Comparison of ENCODE assay signal across 3 cellular contexts in genomic region chr2:204292439-204292838, GRCh38.
A peak's percentile ranks its signal among the peaks of the same experiment; 100 is the strongest.
TF ChIP-seq lines count a peak whose summit lies in the region.

No MANE protein-coding gene starts in this region.

TF ChIP-seq in HCT116, 20 proteins besides CTCF, POLR2A, EP300 and RAD21:
- TF ChIP-seq ZFX (IDR thresholded peaks at IDR 0.05) (no peak), YY1 (IDR thresholded peaks at IDR 0.05; ENCODE audit: extremely low read depth, insufficient replicate concordance, low read depth, low read length) (peak; percentile 73)
TF ChIP-seq in HCT116: peak in this region for 1.

TF ChIP-seq in K562, 482 proteins besides CTCF, POLR2A, EP300 and RAD21:
- no peak for TF ChIP-seq ZNF232 (CRISPR knock-in tag; IDR thresholded peaks at IDR 0.05)
- no peak for TF ChIP-seq RHOXF2B (CRISPR knock-in tag; conservative IDR thresholded peaks at IDR 0.05)
- TF ChIP-seq, protein P1, sequence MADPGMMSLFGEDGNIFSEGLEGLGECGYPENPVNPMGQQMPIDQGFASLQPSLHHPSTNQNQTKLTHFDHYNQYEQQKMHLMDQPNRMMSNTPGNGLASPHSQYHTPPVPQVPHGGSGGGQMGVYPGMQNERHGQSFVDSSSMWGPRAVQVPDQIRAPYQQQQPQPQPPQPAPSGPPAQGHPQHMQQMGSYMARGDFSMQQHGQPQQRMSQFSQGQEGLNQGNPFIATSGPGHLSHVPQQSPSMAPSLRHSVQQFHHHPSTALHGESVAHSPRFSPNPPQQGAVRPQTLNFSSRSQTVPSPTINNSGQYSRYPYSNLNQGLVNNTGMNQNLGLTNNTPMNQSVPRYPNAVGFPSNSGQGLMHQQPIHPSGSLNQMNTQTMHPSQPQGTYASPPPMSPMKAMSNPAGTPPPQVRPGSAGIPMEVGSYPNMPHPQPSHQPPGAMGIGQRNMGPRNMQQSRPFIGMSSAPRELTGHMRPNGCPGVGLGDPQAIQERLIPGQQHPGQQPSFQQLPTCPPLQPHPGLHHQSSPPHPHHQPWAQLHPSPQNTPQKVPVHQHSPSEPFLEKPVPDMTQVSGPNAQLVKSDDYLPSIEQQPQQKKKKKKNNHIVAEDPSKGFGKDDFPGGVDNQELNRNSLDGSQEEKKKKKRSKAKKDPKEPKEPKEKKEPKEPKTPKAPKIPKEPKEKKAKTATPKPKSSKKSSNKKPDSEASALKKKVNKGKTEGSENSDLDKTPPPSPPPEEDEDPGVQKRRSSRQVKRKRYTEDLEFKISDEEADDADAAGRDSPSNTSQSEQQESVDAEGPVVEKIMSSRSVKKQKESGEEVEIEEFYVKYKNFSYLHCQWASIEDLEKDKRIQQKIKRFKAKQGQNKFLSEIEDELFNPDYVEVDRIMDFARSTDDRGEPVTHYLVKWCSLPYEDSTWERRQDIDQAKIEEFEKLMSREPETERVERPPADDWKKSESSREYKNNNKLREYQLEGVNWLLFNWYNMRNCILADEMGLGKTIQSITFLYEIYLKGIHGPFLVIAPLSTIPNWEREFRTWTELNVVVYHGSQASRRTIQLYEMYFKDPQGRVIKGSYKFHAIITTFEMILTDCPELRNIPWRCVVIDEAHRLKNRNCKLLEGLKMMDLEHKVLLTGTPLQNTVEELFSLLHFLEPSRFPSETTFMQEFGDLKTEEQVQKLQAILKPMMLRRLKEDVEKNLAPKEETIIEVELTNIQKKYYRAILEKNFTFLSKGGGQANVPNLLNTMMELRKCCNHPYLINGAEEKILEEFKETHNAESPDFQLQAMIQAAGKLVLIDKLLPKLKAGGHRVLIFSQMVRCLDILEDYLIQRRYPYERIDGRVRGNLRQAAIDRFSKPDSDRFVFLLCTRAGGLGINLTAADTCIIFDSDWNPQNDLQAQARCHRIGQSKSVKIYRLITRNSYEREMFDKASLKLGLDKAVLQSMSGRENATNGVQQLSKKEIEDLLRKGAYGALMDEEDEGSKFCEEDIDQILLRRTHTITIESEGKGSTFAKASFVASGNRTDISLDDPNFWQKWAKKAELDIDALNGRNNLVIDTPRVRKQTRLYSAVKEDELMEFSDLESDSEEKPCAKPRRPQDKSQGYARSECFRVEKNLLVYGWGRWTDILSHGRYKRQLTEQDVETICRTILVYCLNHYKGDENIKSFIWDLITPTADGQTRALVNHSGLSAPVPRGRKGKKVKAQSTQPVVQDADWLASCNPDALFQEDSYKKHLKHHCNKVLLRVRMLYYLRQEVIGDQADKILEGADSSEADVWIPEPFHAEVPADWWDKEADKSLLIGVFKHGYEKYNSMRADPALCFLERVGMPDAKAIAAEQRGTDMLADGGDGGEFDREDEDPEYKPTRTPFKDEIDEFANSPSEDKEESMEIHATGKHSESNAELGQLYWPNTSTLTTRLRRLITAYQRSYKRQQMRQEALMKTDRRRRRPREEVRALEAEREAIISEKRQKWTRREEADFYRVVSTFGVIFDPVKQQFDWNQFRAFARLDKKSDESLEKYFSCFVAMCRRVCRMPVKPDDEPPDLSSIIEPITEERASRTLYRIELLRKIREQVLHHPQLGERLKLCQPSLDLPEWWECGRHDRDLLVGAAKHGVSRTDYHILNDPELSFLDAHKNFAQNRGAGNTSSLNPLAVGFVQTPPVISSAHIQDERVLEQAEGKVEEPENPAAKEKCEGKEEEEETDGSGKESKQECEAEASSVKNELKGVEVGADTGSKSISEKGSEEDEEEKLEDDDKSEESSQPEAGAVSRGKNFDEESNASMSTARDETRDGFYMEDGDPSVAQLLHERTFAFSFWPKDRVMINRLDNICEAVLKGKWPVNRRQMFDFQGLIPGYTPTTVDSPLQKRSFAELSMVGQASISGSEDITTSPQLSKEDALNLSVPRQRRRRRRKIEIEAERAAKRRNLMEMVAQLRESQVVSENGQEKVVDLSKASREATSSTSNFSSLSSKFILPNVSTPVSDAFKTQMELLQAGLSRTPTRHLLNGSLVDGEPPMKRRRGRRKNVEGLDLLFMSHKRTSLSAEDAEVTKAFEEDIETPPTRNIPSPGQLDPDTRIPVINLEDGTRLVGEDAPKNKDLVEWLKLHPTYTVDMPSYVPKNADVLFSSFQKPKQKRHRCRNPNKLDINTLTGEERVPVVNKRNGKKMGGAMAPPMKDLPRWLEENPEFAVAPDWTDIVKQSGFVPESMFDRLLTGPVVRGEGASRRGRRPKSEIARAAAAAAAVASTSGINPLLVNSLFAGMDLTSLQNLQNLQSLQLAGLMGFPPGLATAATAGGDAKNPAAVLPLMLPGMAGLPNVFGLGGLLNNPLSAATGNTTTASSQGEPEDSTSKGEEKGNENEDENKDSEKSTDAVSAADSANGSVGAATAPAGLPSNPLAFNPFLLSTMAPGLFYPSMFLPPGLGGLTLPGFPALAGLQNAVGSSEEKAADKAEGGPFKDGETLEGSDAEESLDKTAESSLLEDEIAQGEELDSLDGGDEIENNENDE (IDR thresholded peaks at IDR 0.05; ENCODE audit: low read depth, low read length): no peak
- peak in 2 of 3 experiments; percentile 21 to 58 for TF ChIP-seq YY1 (IDR thresholded peaks at IDR 0.05; ENCODE audit: borderline replicate concordance in 1 of 3, control insufficient read depth in 1 of 3, extremely low read depth in 1 of 3, insufficient read depth in 3 of 3, insufficient read length in 1 of 3, insufficient replicate concordance in 2 of 3, low read depth in 1 of 3, low read length in 2 of 3)
- no peak for TF ChIP-seq MIER1 (IDR thresholded peaks at IDR 0.05; ENCODE audit: low read depth)
- TF ChIP-seq TEAD4 (IDR thresholded peaks at IDR 0.05; ENCODE audit: low read length): 0 out of 2 replicates have a peak, but pooled peaks have one; percentile 23
- no peak for TF ChIP-seq TEAD4 (CRISPR knock-in tag; IDR thresholded peaks at IDR 0.05; ENCODE audit: borderline replicate concordance)

TF ChIP-seq in HepG2, 621 proteins besides CTCF, POLR2A, EP300 and RAD21:
- TF ChIP-seq CREB3 (CRISPR knock-in tag; IDR thresholded peaks at IDR 0.05) (no peak), RAD51 (IDR thresholded peaks at IDR 0.05; ENCODE audit: borderline replicate concordance) (no peak), ATM (IDR thresholded peaks at IDR 0.05; ENCODE audit: borderline replicate concordance) (no peak), RFX5 (IDR thresholded peaks at IDR 0.05; ENCODE audit: low read depth, low read length) (no peak), AKAP8 (CRISPR knock-in tag; IDR thresholded peaks at IDR 0.05) (no peak), ZBTB3 (CRISPR knock-in tag; IDR thresholded peaks at IDR 0.05; ENCODE audit: borderline replicate concordance, low read depth) (no peak), IKZF4 (CRISPR knock-in tag; IDR thresholded peaks at IDR 0.05; ENCODE audit: borderline replicate concordance, low read depth, not compliant biosample characterization) (no peak), ZFP37 (CRISPR knock-in tag; IDR thresholded peaks at IDR 0.05; ENCODE audit: borderline replicate concordance) (no peak), MED8 (CRISPR knock-in tag; IDR thresholded peaks at IDR 0.05; ENCODE audit: insufficient replicate concordance) (no peak), EZH2 (conservative IDR thresholded peaks at IDR 0.05; ENCODE audit: low read depth, low read length) (no peak), ZNF615 (CRISPR knock-in tag; IDR thresholded peaks at IDR 0.05; ENCODE audit: borderline replicate concordance) (no peak), GLMP (CRISPR knock-in tag; IDR thresholded peaks at IDR 0.05; ENCODE audit: borderline replicate concordance) (no peak), ZBTB42 (CRISPR knock-in tag; IDR thresholded peaks at IDR 0.05) (no peak)
